In genomic region chr20:15154070-15154469, GRCh38 we compare ENCODE assay signal across 13 cellular contexts.
DNase-seq lines count a peak whose midpoint lies in the region; ATAC-seq, FAIRE-seq and TF ChIP-seq lines count a peak whose summit lies in the region.
"Had no signal": no experiment of that assay in that cellular context is flagged by ENCODE, and none has a peak within 500 bp of the region (broad histone marks: within the 10 kb centered on the region; RNA-seq: fewer than 3 reads in every experiment).

No MANE protein-coding gene starts in this region.

- FAIRE-seq in bronchial epithelial cell (lab: Jason Lieb, UNC) (no peak), keratinocyte (lab: Jason Lieb, UNC) (no peak)
- FAIRE-seq: GM12892 had no signal

- no peaks in the 10 kb centered on the region for H3F3A ChIP-seq in PC-3 (ENCODE audit: low read length, unreplicated experiment)

- no peaks in the 10 kb centered on the region for H4K20me1 ChIP-seq in PC-3 (ENCODE audit: low read length)
- H4K20me1 ChIP-seq in keratinocyte (ENCODE audit: control insufficient read depth, extremely low read depth, insufficient read depth, low read length) = no peaks in the 10 kb centered on the region

- H3K27ac ChIP-seq in PC-3 (ENCODE audit: low read length) = no peak overlapping the region
- H3K27ac ChIP-seq in keratinocyte (ENCODE audit: control insufficient read depth, insufficient read depth, low read length) = no peak overlapping the region

- H3K36me3 ChIP-seq in PC-3 (ENCODE audit: low read depth, low read length) = no peaks in the 10 kb centered on the region
- H3K36me3 ChIP-seq in bronchial epithelial cell (ENCODE audit: control insufficient read depth, insufficient read depth, low read length) = no peaks in the 10 kb centered on the region
- H3K36me3 ChIP-seq in keratinocyte (ENCODE audit: control insufficient read depth in 2 of 2, extremely low read depth in 1 of 2, insufficient read depth in 2 of 2, low read length in 2 of 2) = no peaks in the 10 kb centered on the region

- H3K9ac ChIP-seq in PC-3 (ENCODE audit: low read length) (no peak overlapping the region), keratinocyte (ENCODE audit: control insufficient read depth, extremely low read depth, insufficient read depth, low read length) (no peak overlapping the region)

- no peaks in the 10 kb centered on the region for H3K9me2 ChIP-seq in PC-3 (replicated peaks; ENCODE audit: low read length)

- H3K9me1 ChIP-seq in keratinocyte (ENCODE audit: control insufficient read depth, extremely low read depth, insufficient read depth, low read length) = no peaks in the 10 kb centered on the region

- BruUV-seq in PC-3 (replicated peaks; lab: Mats Ljungman, UMichigan) = no TSS peak

- dilution Hi-C loops in keratinocyte (cut with MboI; ENCODE audit: extremely low pct_ligation_motif_present, low sequenced_read_pairs) = no loop called here

- POLR2A ChIA-PET in PC-3 (lab: Charles Lee; ENCODE audit: unreplicated experiment) = no interaction called here

- H3K27me3 ChIP-seq in PC-3 (ENCODE audit: low read length) (no peaks in the 10 kb centered on the region), bronchial epithelial cell (ENCODE audit: control insufficient read depth, insufficient read depth, low read length) (no peaks in the 10 kb centered on the region), keratinocyte (ENCODE audit: control insufficient read depth, extremely low read depth, insufficient read depth, low read length) (no peaks in the 10 kb centered on the region)

- H3K79me2 ChIP-seq in PC-3 (ENCODE audit: low read length) (no peaks in the 10 kb centered on the region), keratinocyte (ENCODE audit: control insufficient read depth, insufficient read depth, low read length) (no peaks in the 10 kb centered on the region)

- H3K9me3 ChIP-seq in PC-3 (ENCODE audit: low read length) (no peaks in the 10 kb centered on the region), keratinocyte (ENCODE audit: control insufficient read depth, low read depth, low read length) (no peaks in the 10 kb centered on the region)
- H3K9me3 ChIP-seq: Caco-2 had no signal

- no peak for ATAC-seq in PC-3
- ATAC-seq in sciatic nerve = no peak
- ATAC-seq in left cardiac atrium = no peak

- H2AFZ ChIP-seq in PC-3 (ENCODE audit: low read length) = no peak overlapping the region
- H2AFZ ChIP-seq in keratinocyte (ENCODE audit: control insufficient read depth, low read length) = no peak overlapping the region

- H3K4me3 ChIP-seq in PC-3 (ENCODE audit: low read length) (no peak overlapping the region), bronchial epithelial cell (ENCODE audit: low read depth, low read length) (no peak overlapping the region), keratinocyte (ENCODE audit: control insufficient read depth in 2 of 3, extremely low read depth in 1 of 3, insufficient read depth in 2 of 3, low read depth in 1 of 3, low read length in 3 of 3) (no peak overlapping the region)

- H3K4me2 ChIP-seq in PC-3 (ENCODE audit: low read length) (no peak overlapping the region), keratinocyte (ENCODE audit: control insufficient read depth, extremely low read depth, insufficient read depth, low read depth, low read length) (peak overlapping the region; percentile 17)

- CTCF ChIA-PET in PC-3 (lab: Charles Lee) = no interaction called here

- H3K4me1 ChIP-seq in PC-3 (ENCODE audit: insufficient read depth, low read length) (peaks cover 16% of the 10 kb centered on the region), keratinocyte (ENCODE audit: control insufficient read depth, extremely low read depth, insufficient read depth, low read length) (peaks cover 27% of the 10 kb centered on the region)
- H3K4me1 ChIP-seq: Caco-2 had no signal

- TF ChIP-seq CTCF in PC-3 (conservative IDR thresholded peaks at IDR 0.05; ENCODE audit: low read depth, low read length) = no peak
- no peak for TF ChIP-seq CTCF in bronchial epithelial cell (IDR thresholded peaks at IDR 0.05; ENCODE audit: insufficient read depth, low read length, severe bottlenecking)
- TF ChIP-seq CTCF in keratinocyte (optimal IDR thresholded peaks at IDR 0.05 in 1 of 3, IDR thresholded peaks at IDR 0.05 in 1 of 3, conservative IDR thresholded peaks at IDR 0.05 in 1 of 3; ENCODE audit: extremely low read depth in 1 of 3, insufficient read depth in 2 of 3, low read length in 3 of 3) = no peak

- intact Hi-C loops in PC-3 (cut with micrococcal nuclease) (no loop called here), sciatic nerve (cut with DNase I) (no loop called here), left cardiac atrium (cut with DNase I) (no loop called here)

- DNase-seq in PC-3 = peak; percentile 45
- DNase-seq in bronchial epithelial cell (ENCODE audit: low read depth) = peak; percentile 90
- DNase-seq in keratinocyte (ENCODE audit: low read depth, low spot score) = no peak
- DNase-seq in sciatic nerve (ENCODE audit: low spot score) = no peak
- DNase-seq in left cardiac atrium = no peak
- DNase-seq in NCI-H2029 (lab: John Stamatoyannopoulos, UW) = no peak
- DNase-seq: Caco-2; CD8-positive, alpha-beta memory T cell; DND-41; GDM1; GOT3; H9 had no signal

Comparison
In these comparisons a context has a peak if more than half of its experiments do, and no peak if none do; other contexts are left out.
1. DNase-seq: peak in PC-3 (single experiment) and bronchial epithelial cell (single experiment); none in keratinocyte (single experiment), sciatic nerve (single experiment), left cardiac atrium (single experiment) and NCI-H2029 (single experiment).